ENCODE assay signal across 8 cellular contexts in the genomic region with DNA sequence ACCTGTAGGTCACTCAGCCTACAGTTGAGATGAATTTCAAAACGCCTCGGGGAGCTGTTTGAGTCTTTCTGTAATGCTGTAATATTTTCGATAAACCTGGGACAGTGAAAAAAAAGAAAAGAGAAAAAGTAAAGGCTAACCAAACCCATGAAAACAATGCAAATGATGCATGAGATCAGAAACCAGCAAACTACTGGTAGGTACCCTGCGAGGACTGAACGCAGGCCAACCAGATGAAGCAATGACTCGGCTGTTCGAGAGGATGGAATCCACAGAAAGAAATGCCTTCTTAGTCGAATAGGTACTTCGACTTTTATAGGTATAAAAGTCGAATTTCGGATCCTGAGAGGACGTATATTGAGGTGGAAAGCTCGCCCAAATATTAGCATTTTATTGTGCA. TPM values are rescaled to one million over a fixed set of nuclear protein-coding genes. Genes with fewer than 3 reads are reported as not detected.
A peak's percentile ranks its signal among the peaks of the same experiment; 100 is the strongest.
DNase-seq lines count a peak whose midpoint lies in the region; ATAC-seq, FAIRE-seq and TF ChIP-seq lines count a peak whose summit lies in the region.

No MANE protein-coding gene starts in this region.

- H3K4me1 Mint-ChIP-seq in activated CD4-positive, alpha-beta T cell treated with anti-CD3 and anti-CD28 coated beads, Interleukin-2, amount 10 ng/mL, durations not matched to agents 7 days and 5 days: peaks cover 44% of the 10 kb centered on the region
- H3K4me1 Mint-ChIP-seq in natural killer cell treated with Interleukin-12 subunit alpha and Interleukin-12 subunit beta and Interleukin-15 and Interleukin-18, amount 100 ng/mL, for 72 hours (ENCODE audit: low read depth in 2 of 2): peaks cover 19 to 30% of the 10 kb centered on the region in 2 donors

- H3K27me3 ChIP-seq in endothelial cell of umbilical vein (ENCODE audit: control insufficient read depth in 2 of 2, insufficient read depth in 2 of 2, low read length in 2 of 2): no peaks in the 10 kb centered on the region

- H3K36me3 Mint-ChIP-seq in activated CD4-positive, alpha-beta T cell treated with anti-CD3 and anti-CD28 coated beads, Interleukin-2, amount 10 ng/mL, durations not matched to agents 7 days and 5 days (ENCODE audit: low read depth): peaks cover 16% of the 10 kb centered on the region
- H3K36me3 Mint-ChIP-seq in natural killer cell treated with Interleukin-12 subunit alpha and Interleukin-12 subunit beta and Interleukin-15 and Interleukin-18, amount 100 ng/mL, for 72 hours: peaks cover 14% of the 10 kb centered on the region

- H3K9ac ChIP-seq in endothelial cell of umbilical vein (replicated peaks; ENCODE audit: extremely low read depth, insufficient read depth, low read length): peak overlapping the region; percentile 91

- intact Hi-C loops in endothelial cell of umbilical vein (cut with micrococcal nuclease): no loop called here

- peak overlapping the region; percentile 84 for H3K4me2 ChIP-seq in endothelial cell of umbilical vein (ENCODE audit: insufficient read depth, low read length)

- peaks cover 15% of the 10 kb centered on the region for H3K4me1 ChIP-seq in endothelial cell of umbilical vein (ENCODE audit: control insufficient read depth, extremely low read depth, insufficient read depth, low read length)

- no peaks in the 10 kb centered on the region for H3K36me3 ChIP-seq in endothelial cell of umbilical vein (ENCODE audit: control insufficient read depth in 2 of 2, extremely low read depth in 1 of 2, insufficient read depth in 2 of 2, low read length in 2 of 2)

- BruUV-seq in endothelial cell of umbilical vein (replicated peaks; lab: Mats Ljungman, UMichigan): TSS peak; percentile 40

- H3K4me3 Mint-ChIP-seq in activated CD4-positive, alpha-beta T cell treated with anti-CD3 and anti-CD28 coated beads, Interleukin-2, amount 10 ng/mL, durations not matched to agents 7 days and 5 days: peak overlapping the region; percentile 96
- H3K4me3 Mint-ChIP-seq in natural killer cell treated with Interleukin-12 subunit alpha and Interleukin-12 subunit beta and Interleukin-15 and Interleukin-18, amount 100 ng/mL, for 72 hours: peak overlapping the region; percentile 99

- peaks cover 27% of the 10 kb centered on the region for H3K79me2 ChIP-seq in endothelial cell of umbilical vein (ENCODE audit: control insufficient read depth, insufficient read depth, low read length)

- H3K9me3 Mint-ChIP-seq in activated CD4-positive, alpha-beta T cell treated with anti-CD3 and anti-CD28 coated beads, Interleukin-2, amount 10 ng/mL, durations not matched to agents 7 days and 5 days: no peaks in the 10 kb centered on the region
- H3K9me3 Mint-ChIP-seq in natural killer cell treated with Interleukin-12 subunit alpha and Interleukin-12 subunit beta and Interleukin-15 and Interleukin-18, amount 100 ng/mL, for 72 hours: no peaks in the 10 kb centered on the region

- no peaks in the 10 kb centered on the region for H3K27me3 Mint-ChIP-seq in activated CD4-positive, alpha-beta T cell treated with anti-CD3 and anti-CD28 coated beads, Interleukin-2, amount 10 ng/mL, durations not matched to agents 7 days and 5 days
- no peaks in the 10 kb centered on the region for H3K27me3 Mint-ChIP-seq in natural killer cell treated with Interleukin-12 subunit alpha and Interleukin-12 subunit beta and Interleukin-15 and Interleukin-18, amount 100 ng/mL, for 72 hours

- TF ChIP-seq CTCF in RWPE1 (conservative IDR thresholded peaks at IDR 0.05; ENCODE audit: low read depth): no peak
- TF ChIP-seq CTCF in endothelial cell of umbilical vein (IDR thresholded peaks at IDR 0.05; ENCODE audit: extremely low read depth in 1 of 2, insufficient read depth in 1 of 2, low read depth in 1 of 2, low read length in 2 of 2): no peak

- no peaks in the 10 kb centered on the region for H3K9me3 ChIP-seq in endothelial cell of umbilical vein (replicated peaks; ENCODE audit: control insufficient read depth, insufficient read depth, low read length)

- no peaks in the 10 kb centered on the region for H3K9me1 ChIP-seq in endothelial cell of umbilical vein (replicated peaks; ENCODE audit: control insufficient read depth, extremely low read depth, insufficient read depth, low read length)

- dilution Hi-C loops in endothelial cell of umbilical vein (cut with MboI; ENCODE audit: extremely low pct_ligation_motif_present, low sequenced_read_pairs): no loop called here

- peak overlapping the region; percentile 97 for H3K27ac Mint-ChIP-seq in activated CD4-positive, alpha-beta T cell treated with anti-CD3 and anti-CD28 coated beads, Interleukin-2, amount 10 ng/mL, durations not matched to agents 7 days and 5 days
- peak overlapping the region; percentile 93 to 98 for H3K27ac Mint-ChIP-seq in natural killer cell treated with Interleukin-12 subunit alpha and Interleukin-12 subunit beta and Interleukin-15 and Interleukin-18, amount 100 ng/mL, for 72 hours

- no peak for FAIRE-seq in endothelial cell of umbilical vein (lab: Jason Lieb, UNC)

- TF ChIP-seq POLR2A in endothelial cell of umbilical vein (IDR thresholded peaks at IDR 0.05; ENCODE audit: low read depth, low read length): no peak

- no peaks in the 10 kb centered on the region for H4K20me1 ChIP-seq in endothelial cell of umbilical vein (replicated peaks; ENCODE audit: control insufficient read depth, extremely low read depth, insufficient read depth, low read length)

- peak overlapping the region; percentile 62 to 72 (median 67) for H3K4me3 ChIP-seq in endothelial cell of umbilical vein (replicated peaks in 1 of 3; ENCODE audit: insufficient read depth in 1 of 3, low read depth in 1 of 3, low read length in 3 of 3)

- peak in 1 of 2 donors; percentile 43 for ATAC-seq in natural killer cell treated with Interleukin-12 subunit alpha and Interleukin-12 subunit beta and Interleukin-15 and Interleukin-18, amount 100 ng/mL, for 72 hours
- no peak for ATAC-seq in GM19455 (IDR thresholded peaks at IDR 0.05; ENCODE audit: unreplicated experiment)

- CTCF ChIA-PET in activated CD4-positive, alpha-beta T cell treated with anti-CD3 and anti-CD28 coated beads, Interleukin-2, amount 10 ng/mL, durations not matched to agents 7 days and 5 days (lab: Charles Lee): no interaction called here
- CTCF ChIA-PET in RWPE1 (lab: Yijun Ruan, JAX) (interaction anchor here (0.6 kb wide), 1 partner anchor 508 kb away, joined by 3 read pairs; no protein-coding TSS in a partner anchor), endothelial cell of umbilical vein (lab: Charles Lee) (no interaction called here)

- H3K27ac ChIP-seq in RWPE1 (peak overlapping the region; percentile 82), endothelial cell of umbilical vein (ENCODE audit: insufficient read depth, low read depth, low read length) (peak overlapping the region; percentile 60)

- H2AFZ ChIP-seq in endothelial cell of umbilical vein (ENCODE audit: low read depth, low read length): peak overlapping the region; percentile 96

- DNase-seq in activated CD4-positive, alpha-beta T cell treated with anti-CD3 and anti-CD28 coated beads, Interleukin-2, amount 10 ng/mL, durations not matched to agents 7 days and 5 days: peak; percentile 33
- no peak for DNase-seq in activated CD4-positive, alpha-beta T cell treated with anti-CD3 and anti-CD28 coated beads, Interleukin-2, amount 50 U/mL, for 1 hour
- DNase-seq in RWPE1 (ENCODE audit: low spot score): no peak
- DNase-seq in endothelial cell of umbilical vein (ENCODE audit: low read depth, low spot score): no peak
- DNase-seq in natural killer cell treated with Interleukin-12 subunit alpha and Interleukin-12 subunit beta and Interleukin-15 and Interleukin-18, amount 100 ng/mL, for 72 hours (ENCODE audit: low spot score): no peak
- no peak for DNase-seq in effector CD4-positive, alpha-beta T cell
- no peak for DNase-seq in NCI-H1930 (lab: John Stamatoyannopoulos, UW)

- POLR2A ChIA-PET in activated CD4-positive, alpha-beta T cell treated with anti-CD3 and anti-CD28 coated beads, Interleukin-2, amount 10 ng/mL, durations not matched to agents 7 days and 5 days (lab: Charles Lee): no interaction called here
- POLR2A ChIA-PET in RWPE1 (lab: Yijun Ruan, JAX; ENCODE audit: low non-redundant PET) (no interaction called here), endothelial cell of umbilical vein (lab: Charles Lee) (interaction anchor here (0.5 to 0.6 kb wide), 2 partner anchors 10 to 423 kb away, joined by 4 read pairs; no protein-coding TSS in a partner anchor)

TF ChIP-seq in endothelial cell of umbilical vein, 7 proteins besides CTCF, POLR2A, EP300 and RAD21:
- TF ChIP-seq MYC (IDR thresholded peaks at IDR 0.05; ENCODE audit: low read depth, low read length): no peak

RNA-seq across cellular contexts. Expression of a gene that starts 0.5 kb away (rescaled TPM):
- 10 to 100 TPM; 27.1 to 33.2 TPM for total RNA-seq in activated CD4-positive, alpha-beta T cell treated with anti-CD3 and anti-CD28 coated beads, Interleukin-2, amount 10 ng/mL, durations not matched to agents 7 days and 5 days
- 8.4 and 9.4 TPM in 2 replicates for total RNA-seq in endothelial cell of umbilical vein
- polyA plus RNA-seq in endothelial cell of umbilical vein: 0.54 and 0.80 TPM in 2 replicates
- polyA plus RNA-seq in endothelial cell of umbilical vein (2011; cell fraction: cytosol; rRNA removed): 1.1 and 1.2 TPM in 2 replicates
- polyA plus RNA-seq in endothelial cell of umbilical vein (2011; cell fraction: nucleus; rRNA removed): 3.9 and 7.1 TPM in 2 replicates
- polyA plus RNA-seq in endothelial cell of umbilical vein (2012): 1.7 and 3.4 TPM in 2 replicates
- polyA minus RNA-seq in endothelial cell of umbilical vein: 1.5 and 1.7 TPM in 2 replicates
- 12.7 TPM for polyA minus RNA-seq in endothelial cell of umbilical vein (2011; cell fraction: cytosol; rRNA and poly(A)+ RNA removed)
- polyA minus RNA-seq in endothelial cell of umbilical vein (2011; cell fraction: nucleus; rRNA and poly(A)+ RNA removed): 7.5 and 10.4 TPM in 2 replicates
- 10 to 100 TPM; 18.1 to 42.7 TPM for total RNA-seq in natural killer cell treated with Interleukin-12 subunit alpha and Interleukin-12 subunit beta and Interleukin-15 and Interleukin-18, amount 100 ng/mL, for 72 hours

RNA-seq across cellular contexts. Expression of a gene that starts 6.8 kb away (rescaled TPM):
- 10 to 100 TPM; 68.6 to 68.8 TPM for total RNA-seq in activated CD4-positive, alpha-beta T cell treated with anti-CD3 and anti-CD28 coated beads, Interleukin-2, amount 10 ng/mL, durations not matched to agents 7 days and 5 days
- 15.4 and 18.9 TPM in 2 replicates for total RNA-seq in endothelial cell of umbilical vein
- polyA plus RNA-seq in endothelial cell of umbilical vein: 7.7 and 10.1 TPM in 2 replicates
- polyA plus RNA-seq in endothelial cell of umbilical vein (2011; cell fraction: cytosol; rRNA removed): 9.8 and 11.6 TPM in 2 replicates
- polyA plus RNA-seq in endothelial cell of umbilical vein (2011; cell fraction: nucleus; rRNA removed): 6.3 and 10.4 TPM in 2 replicates
- 16.9 and 17.8 TPM in 2 replicates for polyA plus RNA-seq in endothelial cell of umbilical vein (2012)
- 11.5 and 15.0 TPM in 2 replicates for polyA minus RNA-seq in endothelial cell of umbilical vein
- 11.5 TPM for polyA minus RNA-seq in endothelial cell of umbilical vein (2011; cell fraction: cytosol; rRNA and poly(A)+ RNA removed)
- polyA minus RNA-seq in endothelial cell of umbilical vein (2011; cell fraction: nucleus; rRNA and poly(A)+ RNA removed): 7.3 and 10.7 TPM in 2 replicates
- total RNA-seq in natural killer cell treated with Interleukin-12 subunit alpha and Interleukin-12 subunit beta and Interleukin-15 and Interleukin-18, amount 100 ng/mL, for 72 hours: 10 to 100 TPM; 42.5 to 59.0 TPM
